In the genomic region with DNA sequence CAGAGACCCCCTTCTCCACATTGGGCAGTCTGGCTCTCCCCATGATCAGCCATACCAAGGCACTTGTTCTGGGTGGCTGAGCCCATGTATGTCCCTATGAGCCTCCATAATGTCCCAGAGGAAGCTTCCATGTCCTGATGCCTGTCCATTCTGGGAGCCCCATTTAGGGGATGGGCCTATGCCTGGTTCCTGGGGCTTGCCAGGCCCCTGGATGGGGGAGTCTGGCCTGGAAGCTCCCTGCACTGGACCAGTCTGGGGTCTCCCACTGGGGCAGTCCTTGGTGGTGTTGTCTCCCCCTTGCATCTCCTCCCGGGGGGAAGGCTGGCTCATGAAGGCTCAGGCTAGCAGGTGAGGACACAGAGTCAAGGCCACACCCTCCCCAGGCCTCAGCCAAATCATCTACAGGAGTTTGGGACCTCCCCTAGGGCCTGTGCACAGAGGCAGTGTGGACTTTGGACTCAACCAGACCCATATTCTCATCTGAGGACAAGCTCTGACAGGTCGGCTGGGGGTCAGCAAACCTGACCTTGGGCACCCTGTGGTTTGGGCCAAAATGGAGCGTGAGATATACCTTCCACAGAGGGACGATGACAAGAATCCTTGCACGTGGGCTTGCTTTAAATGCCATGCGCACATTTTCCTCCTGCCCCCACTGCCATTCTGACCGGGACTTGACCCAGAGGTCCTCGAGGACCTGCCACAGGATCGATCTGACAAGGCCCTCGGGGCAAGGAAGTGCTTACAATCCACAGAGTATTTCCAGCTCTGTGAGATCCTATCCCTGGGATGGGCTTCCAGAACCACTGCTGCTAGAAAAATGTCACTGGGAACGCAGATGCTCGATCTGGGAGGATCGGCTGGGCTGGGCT, we compare ENCODE assay signal across 25 cellular contexts. TPM values are rescaled to one million over a fixed set of nuclear protein-coding genes. Genes with fewer than 3 reads are reported as not detected.
DNase-seq lines count a peak whose midpoint lies in the region; ATAC-seq, FAIRE-seq and TF ChIP-seq lines count a peak whose summit lies in the region.
"Had no signal": no experiment of that assay in that cellular context is flagged by ENCODE, and none has a peak within 500 bp of the region (broad histone marks: within the 10 kb centered on the region; RNA-seq: fewer than 3 reads in every experiment).

No MANE protein-coding gene starts in this region.

- H3K4me3 ChIP-seq in RWPE2 (ENCODE audit: severe bottlenecking), result no peak overlapping the region
- no peak overlapping the region for H3K4me3 ChIP-seq in liver (ENCODE audit: low read depth in 1 of 3, low read length in 3 of 3)
- H3K4me3 ChIP-seq: adrenal gland, heart left ventricle, lung had no signal

- H3K36me3 Mint-ChIP-seq in CD14-positive monocyte, result no peaks in the 10 kb centered on the region
- H3K36me3 Mint-ChIP-seq in activated T-helper 17 cell treated with anti-CD3 and anti-CD28 coated beads, Interleukin-2, amount 50 U/mL, for 72 hours (ENCODE audit: low read depth), result no peaks in the 10 kb centered on the region

- peak in 1 of 2 donors; percentile 58 for TF ChIP-seq RAD21 in liver (IDR thresholded peaks at IDR 0.05)

- H3K27me3 Mint-ChIP-seq in CD14-positive monocyte (ENCODE audit: low read depth in 3 of 3), result peaks cover 0 to 4% (median 2%) of the 10 kb centered on the region in 3 donors
- H3K27me3 Mint-ChIP-seq in activated T-helper 17 cell treated with anti-CD3 and anti-CD28 coated beads, Interleukin-2, amount 50 U/mL, for 72 hours, result peaks cover 10% of the 10 kb centered on the region
- H3K27me3 Mint-ChIP-seq: dendritic cell treated with granulocyte-macrophage colony-stimulating factor and Interleukin-4, amounts not matched to agents 40 ng/mL and 50 ng/mL, for 4 days had no signal

- H3K27ac Mint-ChIP-seq in CD14-positive monocyte, result no peak overlapping the region
- H3K27ac Mint-ChIP-seq in activated T-helper 17 cell treated with anti-CD3 and anti-CD28 coated beads, Interleukin-2, amount 50 U/mL, for 72 hours, result no peak overlapping the region
- H3K27ac Mint-ChIP-seq: activated B cell treated with CpG ODN at 0.5 μM for 24 hours; dendritic cell treated with granulocyte-macrophage colony-stimulating factor and Interleukin-4, amounts not matched to agents 40 ng/mL and 50 ng/mL, for 4 days had no signal

- H3K4me1 ChIP-seq in RWPE2 (ENCODE audit: insufficient read depth, poor library complexity, severe bottlenecking) (no peaks in the 10 kb centered on the region), liver (ENCODE audit: control insufficient read depth in 4 of 4, insufficient read depth in 4 of 4, low read length in 3 of 4) (peaks cover 4 to 11% (median 10%) of the 10 kb centered on the region in 4 donors)
- H3K4me1 ChIP-seq: adrenal gland, heart left ventricle had no signal

- H3K27me3 ChIP-seq in RWPE2 (ENCODE audit: insufficient read depth, poor library complexity, severe bottlenecking) (no peaks in the 10 kb centered on the region), liver (ENCODE audit: control insufficient read depth in 4 of 4, insufficient read depth in 4 of 4, low read length in 3 of 4) (no peaks in the 10 kb centered on the region)
- H3K27me3 ChIP-seq: adrenal gland had no signal

- intact Hi-C loops in CD14-positive monocyte (cut with micrococcal nuclease), result no loop called here
- intact Hi-C loops in head of caudate nucleus (cut with DNase I), result no loop called here

- 46% methylated on average over 13 of the region's 13 CpGs for WGBS in liver

- DNase-seq in CD14-positive monocyte (ENCODE audit: low spot score) (peak; percentile 37), RWPE2 (ENCODE audit: low spot score) (peak; percentile 30), head of caudate nucleus (no peak), GM12891 (ENCODE audit: insufficient read length, low spot score) (no peak)
- DNase-seq: activated B cell treated with CpG ODN at 0.5 μM for 24 hours; activated CD4-positive, alpha-beta T cell treated with anti-CD3 and anti-CD28 coated beads, Interleukin-2, amount 50 U/mL, for 48 hours; activated effector memory CD4-positive, alpha-beta T cell treated with anti-CD3 and anti-CD28 coated beads, Interleukin-2, amount 50 U/mL, for 16 hours; GDM1; KBM-7; NCI-H187; NCI-H226; SK-N-SH had no signal

- no peaks in the 10 kb centered on the region for H3K9me3 ChIP-seq in RWPE2 (ENCODE audit: severe bottlenecking)
- no peaks in the 10 kb centered on the region for H3K9me3 ChIP-seq in liver (ENCODE audit: control insufficient read depth in 4 of 4, low read length in 3 of 4)
- H3K9me3 ChIP-seq: adrenal gland, heart left ventricle, neutrophil, SK-N-SH had no signal

- peak; percentile 94 for ATAC-seq in GM19463 (IDR thresholded peaks at IDR 0.05; ENCODE audit: unreplicated experiment)
- no peak for ATAC-seq in RWPE2 (ENCODE audit: low read depth)
- no peak for ATAC-seq in GM18858 (IDR thresholded peaks at IDR 0.05; ENCODE audit: unreplicated experiment)
- ATAC-seq in activated T-helper 17 cell treated with anti-CD3 and anti-CD28 coated beads, Interleukin-2, amount 50 U/mL, for 72 hours (replicated peaks), result no peak
- ATAC-seq: heart left ventricle had no signal

- TF ChIP-seq CTCF in CD14-positive monocyte (IDR thresholded peaks at IDR 0.05) (no peak), RWPE2 (IDR thresholded peaks at IDR 0.05; ENCODE audit: poor library complexity, severe bottlenecking) (no peak), liver (IDR thresholded peaks at IDR 0.05; ENCODE audit: low read depth, low read length, missing input control) (no peak)

- no peak for FAIRE-seq in GM12891 (lab: Jason Lieb, UNC)
- FAIRE-seq: bronchial epithelial cell, endothelial cell of umbilical vein, RCC 7860 had no signal

- H3K36me3 ChIP-seq in RWPE2 (ENCODE audit: low read depth), result no peaks in the 10 kb centered on the region
- H3K36me3 ChIP-seq in liver (ENCODE audit: control insufficient read depth in 4 of 4, insufficient read depth in 3 of 4, low read depth in 1 of 4, low read length in 3 of 4), result no peaks in the 10 kb centered on the region
- H3K36me3 ChIP-seq: adrenal gland, heart left ventricle, neutrophil had no signal

- no peak overlapping the region for H3K9ac ChIP-seq in liver (ENCODE audit: low read depth in 1 of 2, low read length in 2 of 2)
- H3K9ac ChIP-seq: SK-N-SH had no signal

- TF ChIP-seq POLR2A in GM12891 (IDR thresholded peaks at IDR 0.05; ENCODE audit: low read depth, low read length), result no peak

- peaks cover 0 to 2% (median 0%) of the 10 kb centered on the region in 7 donors for H3K9me3 Mint-ChIP-seq in CD14-positive monocyte
- no peaks in the 10 kb centered on the region for H3K9me3 Mint-ChIP-seq in activated T-helper 17 cell treated with anti-CD3 and anti-CD28 coated beads, Interleukin-2, amount 50 U/mL, for 72 hours
- H3K9me3 Mint-ChIP-seq: activated B cell treated with CpG ODN at 0.5 μM for 24 hours; dendritic cell treated with granulocyte-macrophage colony-stimulating factor and Interleukin-4, amounts not matched to agents 40 ng/mL and 50 ng/mL, for 4 days had no signal

- H3K27ac ChIP-seq in RWPE2 (ENCODE audit: poor library complexity, severe bottlenecking), result no peak overlapping the region
- no peak overlapping the region for H3K27ac ChIP-seq in liver (ENCODE audit: low read depth in 1 of 2, low read length in 2 of 2)
- H3K27ac ChIP-seq: adrenal gland, C4-2B, heart left ventricle, neutrophil had no signal

- no peak overlapping the region for H3K4me3 Mint-ChIP-seq in CD14-positive monocyte
- H3K4me3 Mint-ChIP-seq in activated T-helper 17 cell treated with anti-CD3 and anti-CD28 coated beads, Interleukin-2, amount 50 U/mL, for 72 hours, result no peak overlapping the region
- H3K4me3 Mint-ChIP-seq: activated B cell treated with CpG ODN at 0.5 μM for 24 hours; dendritic cell treated with granulocyte-macrophage colony-stimulating factor and Interleukin-4, amounts not matched to agents 40 ng/mL and 50 ng/mL, for 4 days had no signal

- no peaks in the 10 kb centered on the region for H3K4me1 Mint-ChIP-seq in CD14-positive monocyte
- H3K4me1 Mint-ChIP-seq in activated T-helper 17 cell treated with anti-CD3 and anti-CD28 coated beads, Interleukin-2, amount 50 U/mL, for 72 hours, result no peaks in the 10 kb centered on the region
- H3K4me1 Mint-ChIP-seq: activated B cell treated with CpG ODN at 0.5 μM for 24 hours had no signal

TF ChIP-seq in liver, 16 proteins besides CTCF, POLR2A, EP300 and RAD21 (continues in another document):
- TF ChIP-seq NR2F2 (IDR thresholded peaks at IDR 0.05) (peak; percentile 60), SP1 (IDR thresholded peaks at IDR 0.05) (peak; percentile 94), HNF4A (conservative IDR thresholded peaks at IDR 0.05) (peak; percentile 95 to 98), FOXA2 (IDR thresholded peaks at IDR 0.05) (peak; percentile 21), RXRA (IDR thresholded peaks at IDR 0.05) (peak; percentile 93 to 97)

TF ChIP-seq in GM12891, 5 proteins besides CTCF, POLR2A, EP300 and RAD21:
- TF ChIP-seq PAX5 (IDR thresholded peaks at IDR 0.05; ENCODE audit: insufficient read depth, low read length, severe bottlenecking) (no peak), SPI1 (IDR thresholded peaks at IDR 0.05; ENCODE audit: low read depth, low read length) (no peak), POU2F2 (IDR thresholded peaks at IDR 0.05; ENCODE audit: low read depth, low read length) (no peak), POLR2AphosphoS5 (IDR thresholded peaks at IDR 0.05; ENCODE audit: low read depth, low read length) (no peak), TAF1 (IDR thresholded peaks at IDR 0.05; ENCODE audit: low read depth, low read length) (no peak)

RNA-seq across cellular contexts. Expression of gene INHBB, which starts 38.8 kb away (rescaled TPM):
- polyA plus RNA-seq in CD14-positive monocyte, result not detected
- total RNA-seq in liver, result 1 to 10 TPM in 1 of 2 donors, under 1 TPM in 1; 0.51 to 3.8 TPM
- 1 to 10 TPM in 1 of 2 donors, under 1 TPM in 1; 0.36 to 7.4 TPM for polyA plus RNA-seq in liver
- total RNA-seq in activated T-helper 17 cell treated with anti-CD3 and anti-CD28 coated beads, Interleukin-2, amount 50 U/mL, for 72 hours, result not detected
- not detected for polyA plus RNA-seq in GM12891 (2012; ENCODE audit: low read depth, missing spikeins)
- total RNA-seq: activated B cell treated with CpG ODN at 0.5 μM for 24 hours had no signal

Comparison
In these comparisons a context has a peak if more than half of its experiments do, and no peak if none do; other contexts are left out.
1. DNase-seq: peak in CD14-positive monocyte (single experiment) and RWPE2 (single experiment); none in head of caudate nucleus (0 of 42) and GM12891 (single experiment).